Comparison of ENCODE assay signal across 12 cellular contexts in genomic region chr3:12759097-12759679, GRCh38. TPM values are rescaled to one million over a fixed set of nuclear protein-coding genes. Genes with fewer than 3 reads are reported as not detected.
A peak's percentile ranks its signal among the peaks of the same experiment; 100 is the strongest.
DNase-seq lines count a peak whose midpoint lies in the region; ATAC-seq and TF ChIP-seq lines count a peak whose summit lies in the region.
"Had no signal": no experiment of that assay in that cellular context is flagged by ENCODE, and none has a peak within 500 bp of the region (broad histone marks: within the 10 kb centered on the region; RNA-seq: fewer than 3 reads in every experiment).

TMEM40 (minus strand) TSS chr3:12759259; CDS start chr3:12749832, 9,427 bp downstream.

- no peak for ATAC-seq in activated naive CD4-positive, alpha-beta T cell treated with anti-CD3 and anti-CD28 coated beads, Interleukin-2, amount 50 U/mL, for 72 hours

- peak within 1 kb of the TSS; percentile 11 to 65 for H3K27ac Mint-ChIP-seq in activated naive CD4-positive, alpha-beta T cell treated with anti-CD3 and anti-CD28 coated beads, Interleukin-2, amount 50 U/mL, for 72 hours
- peak within 1 kb of the TSS; percentile 74 for H3K27ac Mint-ChIP-seq in MCF 10A (ENCODE audit: low read depth, unreplicated experiment)
- H3K27ac Mint-ChIP-seq: activated naive CD8-positive, alpha-beta T cell treated with anti-CD3 and anti-CD28 coated beads for 36 hours had no signal

- H3K9me3 Mint-ChIP-seq in activated naive CD4-positive, alpha-beta T cell treated with anti-CD3 and anti-CD28 coated beads, Interleukin-2, amount 50 U/mL, for 72 hours, result no peaks in the 10 kb centered on the region
- H3K9me3 Mint-ChIP-seq in MCF 10A (ENCODE audit: unreplicated experiment), result no peaks in the 10 kb centered on the region
- H3K9me3 Mint-ChIP-seq: activated naive CD8-positive, alpha-beta T cell treated with anti-CD3 and anti-CD28 coated beads for 36 hours had no signal

- CTCF ChIA-PET in MCF 10A (lab: Yijun Ruan, JAX), result interaction anchor here (0.5 to 2.2 kb wide), 10 partner anchors 39 to 82 kb away, joined by 3 to 9 read pairs (median 4); partner anchors contain the start of gene RPL32

- H3K36me3 Mint-ChIP-seq in activated naive CD4-positive, alpha-beta T cell treated with anti-CD3 and anti-CD28 coated beads, Interleukin-2, amount 50 U/mL, for 72 hours, result no peaks in the 10 kb centered on the region
- H3K36me3 Mint-ChIP-seq in MCF 10A (ENCODE audit: insufficient read depth, unreplicated experiment), result peaks cover 6% of the 10 kb centered on the region
- H3K36me3 Mint-ChIP-seq: activated naive CD8-positive, alpha-beta T cell treated with anti-CD3 and anti-CD28 coated beads for 36 hours had no signal

- BruUV-seq in MCF 10A (replicated peaks; lab: Mats Ljungman, UMichigan), result no TSS peak

- no peak for DNase-seq in activated naive CD4-positive, alpha-beta T cell treated with anti-CD3 and anti-CD28 coated beads, Interleukin-2, amount 50 U/mL, for 72 hours (ENCODE audit: low spot score in 2 of 2)
- DNase-seq in activated naive CD4-positive, alpha-beta T cell treated with anti-CD3 and anti-CD28 coated beads, Interleukin-2, amount 50 U/mL, for 16 hours, result no peak
- peak; percentile 86 for DNase-seq in MCF 10A (ENCODE audit: unreplicated experiment)
- DNase-seq in ureter (ENCODE audit: low spot score), result peak; percentile 87
- no peak for DNase-seq in NCI-H82 (lab: John Stamatoyannopoulos, UW)
- DNase-seq in SIG-M5 (lab: John Stamatoyannopoulos, UW), result no peak
- DNase-seq in SKM-1 treated with dmso at 0.1 percent for 144 hours (lab: John Stamatoyannopoulos, UW; ENCODE audit: unreplicated experiment), result no peak
- DNase-seq: activated naive CD8-positive, alpha-beta T cell treated with anti-CD3 and anti-CD28 coated beads for 36 hours; glutamatergic neuron; NCI-H1105 treated with DMSO at 0.1 percent for 48 hours; T-helper 2 cell had no signal

- no peaks in the 10 kb centered on the region for H3K27me3 Mint-ChIP-seq in MCF 10A (ENCODE audit: insufficient read depth, unreplicated experiment)

- TF ChIP-seq CTCF in MCF 10A (IDR thresholded peaks at IDR 0.05; ENCODE audit: unreplicated experiment), result no peak

- H3K27ac ChIP-seq in muscle layer of colon (ENCODE audit: low read depth, low read length), result peak within 1 kb of the TSS; percentile 32

- H3K4me3 Mint-ChIP-seq in MCF 10A (ENCODE audit: unreplicated experiment), result peak within 1 kb of the TSS; percentile 43
- H3K4me3 Mint-ChIP-seq: activated naive CD8-positive, alpha-beta T cell treated with anti-CD3 and anti-CD28 coated beads for 36 hours had no signal

- H3K9me3 ChIP-seq in muscle layer of colon (ENCODE audit: low read length), result no peaks in the 10 kb centered on the region

- no peaks in the 10 kb centered on the region for H3K36me3 ChIP-seq in muscle layer of colon (ENCODE audit: insufficient read depth, low read length)

- peak within 1 kb of the TSS; percentile 61 for H3K9ac ChIP-seq in muscle layer of colon (ENCODE audit: low read length)

- no peak within 1 kb of the TSS for H3K4me3 ChIP-seq in muscle layer of colon (ENCODE audit: low read depth in 1 of 2, low read length in 2 of 2)

- intact Hi-C loops in MCF 10A (cut with micrococcal nuclease), result loop anchor here (1.0 kb wide), 1 partner anchor 8 kb away; no protein-coding TSS in a partner anchor

- H3K4me1 Mint-ChIP-seq in MCF 10A (ENCODE audit: insufficient read depth, unreplicated experiment), result peaks cover 49% of the 10 kb centered on the region

- no peaks in the 10 kb centered on the region for H3K27me3 ChIP-seq in muscle layer of colon (ENCODE audit: control insufficient read depth in 1 of 2, insufficient read depth in 2 of 2, low read length in 2 of 2)

- POLR2A ChIA-PET in MCF 10A (lab: Yijun Ruan, JAX), result interaction anchor here (0.5 to 3.2 kb wide), 16 partner anchors 9 to 1538 kb away, joined by 3 to 33 read pairs (median 4); partner anchors contain the start of genes MKRN2, RAF1, RPL32 and TSEN2

- peaks cover 9% of the 10 kb centered on the region for H3K4me1 ChIP-seq in muscle layer of colon (ENCODE audit: insufficient read depth, low read length)

RNA-seq across cellular contexts. Expression of gene TMEM40, which starts in this region (rescaled TPM):
- not detected for total RNA-seq in activated naive CD4-positive, alpha-beta T cell treated with anti-CD3 and anti-CD28 coated beads, Interleukin-2, amount 50 U/mL, for 72 hours
- total RNA-seq in MCF 10A (2022) (30.3 and 58.4 TPM in 2 replicates), ureter (63.3 TPM)
- total RNA-seq: activated naive CD8-positive, alpha-beta T cell treated with anti-CD3 and anti-CD28 coated beads for 36 hours had no signal

Comparison
In these comparisons a context has a peak if more than half of its experiments do, and no peak if none do; other contexts are left out.
1. RNA of gene TMEM40 (total RNA-seq): 63.3 TPM in ureter (single experiment) and 30.3 to 58.4 TPM in MCF 10A; not detected in activated naive CD4-positive, alpha-beta T cell treated with anti-CD3 and anti-CD28 coated beads, Interleukin-2, amount 50 U/mL, for 72 hours; every median in the first group is over 10 times any median in the second.
2. DNase-seq: peak in MCF 10A (single experiment) and ureter (single experiment); none in activated naive CD4-positive, alpha-beta T cell treated with anti-CD3 and anti-CD28 coated beads, Interleukin-2, amount 50 U/mL, for 72 hours (0 of 2), activated naive CD4-positive, alpha-beta T cell treated with anti-CD3 and anti-CD28 coated beads, Interleukin-2, amount 50 U/mL, for 16 hours (single experiment), NCI-H82 (single experiment), SIG-M5 (single experiment) and SKM-1 treated with dmso at 0.1 percent for 144 hours (single experiment).